ENCODE assay signal across 14 cellular contexts in the genomic region with DNA sequence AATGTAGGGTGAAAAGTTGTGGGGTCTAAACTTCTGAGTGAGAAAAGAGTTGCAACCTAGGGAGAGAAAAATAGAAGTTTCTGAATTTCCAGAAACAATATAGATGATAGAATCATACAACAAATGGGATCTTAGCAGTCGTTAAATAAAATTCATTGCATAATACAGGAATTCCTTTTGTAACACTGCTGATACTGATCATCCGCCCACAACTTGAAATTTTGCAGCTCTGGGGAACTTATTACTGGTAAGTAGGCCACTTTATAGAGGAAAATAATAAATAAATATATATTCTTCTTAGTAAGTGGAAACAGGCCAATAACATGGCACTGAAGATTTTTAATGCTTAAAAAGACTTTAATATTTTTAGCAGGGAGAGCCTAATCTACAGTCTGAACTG.
"Had no signal": no experiment of that assay in that cellular context is flagged by ENCODE, and none has a peak within 500 bp of the region (broad histone marks: within the 10 kb centered on the region; RNA-seq: fewer than 3 reads in every experiment).

No MANE protein-coding gene starts in this region.

- H3K4me3 ChIP-seq: esophagus squamous epithelium, heart left ventricle, mucosa of descending colon, ovary, right atrium auricular region, smooth muscle cell, tibial artery, upper lobe of left lung, uterus had no signal

- H3K4me2 ChIP-seq: smooth muscle cell had no signal

- H3K27me3 ChIP-seq: esophagus squamous epithelium, ovary, right atrium auricular region, tibial artery, upper lobe of left lung, uterus had no signal

- H3K36me3 ChIP-seq: esophagus squamous epithelium, heart left ventricle, ovary, right atrium auricular region, tibial artery, upper lobe of left lung, uterus had no signal

- H3K9me3 ChIP-seq: esophagus squamous epithelium, heart left ventricle, mucosa of descending colon, ovary, right atrium auricular region, tibial artery, upper lobe of left lung, uterus had no signal

- DNase-seq: effector memory CD8-positive, alpha-beta T cell; esophagus squamous epithelium; heart left ventricle; hippocampal formation; mucosa of descending colon; naive thymus-derived CD8-positive, alpha-beta T cell; ovary; stimulated activated CD4-positive, alpha-beta T cell treated with anti-CD3 and anti-CD28 coated beads, Interleukin-4, amount 100 ng/mL, for 24 hours; tibial artery; upper lobe of left lung; uterus had no signal

- H3K27ac ChIP-seq: epithelial cell of prostate, esophagus squamous epithelium, heart left ventricle, ovary, right atrium auricular region, tibial artery, upper lobe of left lung, uterus had no signal

- H3K4me1 ChIP-seq: esophagus squamous epithelium, heart left ventricle, right atrium auricular region, upper lobe of left lung, uterus had no signal
